ENCODE assay signal across 17 cellular contexts in genomic region chr12:131357920-131358319, GRCh38.
A peak's percentile ranks its signal among the peaks of the same experiment; 100 is the strongest.
DNase-seq lines count a peak whose midpoint lies in the region; ATAC-seq, FAIRE-seq and TF ChIP-seq lines count a peak whose summit lies in the region.
"Had no signal": no experiment of that assay in that cellular context is flagged by ENCODE, and none has a peak within 500 bp of the region (broad histone marks: within the 10 kb centered on the region; RNA-seq: fewer than 3 reads in every experiment).

No MANE protein-coding gene starts in this region.

- no peaks in the 10 kb centered on the region for H3F3A ChIP-seq in neural progenitor cell (ENCODE audit: low read depth)

- CTCF ChIA-PET in K562 (lab: Yijun Ruan, JAX; ENCODE audit: low intra/inter-chr PET ratio): no interaction called here

- peak; percentile 63; the same call in 1 of the 2 replicates for TF ChIP-seq EP300 in K562 (IDR thresholded peaks at IDR 0.05; ENCODE audit: low read length)

- peak overlapping the region; percentile 17; the same call in 1 of the 2 replicates for H3K4me2 ChIP-seq in K562 (ENCODE audit: insufficient read depth, low read length)
- no peak overlapping the region for H3K4me2 ChIP-seq in neural progenitor cell

- FAIRE-seq in K562 (lab: Jason Lieb, UNC): peak; percentile 70

- peak; percentile 4 for DNase-seq in activated effector memory CD4-positive, alpha-beta T cell treated with anti-CD3 and anti-CD28 coated beads, Interleukin-2, amount 50 U/mL, for 16 hours
- no peak for DNase-seq in activated effector memory CD4-positive, alpha-beta T cell treated with Interleukin-2 at 50 U/mL for 16 hours
- peak in 1 of 4 experiments; percentile 62 for DNase-seq in K562 (ENCODE audit: extremely low read depth in 1 of 4, low spot score in 3 of 4)
- no peak for DNase-seq in neural progenitor cell (ENCODE audit: low spot score)
- DNase-seq in GOT3 (lab: John Stamatoyannopoulos, UW): no peak
- no peak for DNase-seq in COLO668 (lab: John Stamatoyannopoulos, UW; ENCODE audit: unreplicated experiment)
- DNase-seq: Caco-2; CD8-positive, alpha-beta T cell; DMS53; GF-D8; GM23248; H7 had no signal

- H3K4me3 Mint-ChIP-seq in neural progenitor cell: no peak overlapping the region
- H3K4me3 Mint-ChIP-seq: CD14-positive monocyte; CD8-positive, alpha-beta T cell; IgD-negative memory B cell had no signal

- TF ChIP-seq RAD21 in K562 (CRISPR knock-in tag; conservative IDR thresholded peaks at IDR 0.05 in 1 of 2, IDR thresholded peaks at IDR 0.05 in 1 of 2): 0 out of 4 replicates have a peak, but pooled peaks of 1 of the 2 experiments have one; percentile 8

- H3K27ac ChIP-seq in K562 (ENCODE audit: extremely low read depth, low read depth, low read length) (peak overlapping the region; percentile 8; the same call in 1 of the 3 replicates), neural progenitor cell (no peak overlapping the region)
- H3K27ac ChIP-seq: 22Rv1, GM23248 had no signal

- H3K4me1 ChIP-seq in K562 (replicated peaks in 1 of 2; ENCODE audit: control insufficient read depth in 2 of 2, insufficient read depth in 2 of 2, low read length in 2 of 2) (peaks cover 20 to 34% of the 10 kb centered on the region in 2 experiments), neural progenitor cell (no peaks in the 10 kb centered on the region)
- H3K4me1 ChIP-seq: Caco-2 had no signal

- peak overlapping the region; percentile 77 for H2AFZ ChIP-seq in K562 (ENCODE audit: low read depth, low read length)
- H2AFZ ChIP-seq in neural progenitor cell (replicated peaks): no peak overlapping the region
- H2AFZ ChIP-seq: GM23248 had no signal

- no peaks in the 10 kb centered on the region for H4K20me1 ChIP-seq in K562 (replicated peaks; ENCODE audit: control insufficient read depth, insufficient read depth, low read length)
- no peaks in the 10 kb centered on the region for H4K20me1 ChIP-seq in neural progenitor cell (ENCODE audit: low read depth)

- peaks cover under 1% of the 10 kb centered on the region for H3K9me3 Mint-ChIP-seq in neural progenitor cell
- H3K9me3 Mint-ChIP-seq: CD8-positive, alpha-beta T cell had no signal

- peak overlapping the region; percentile 38 for H3K27ac Mint-ChIP-seq in neural progenitor cell
- H3K27ac Mint-ChIP-seq: CD14-positive monocyte; CD8-positive, alpha-beta T cell; IgD-negative memory B cell had no signal

- no peaks in the 10 kb centered on the region for H3K79me2 ChIP-seq in K562 (ENCODE audit: control insufficient read depth, insufficient read depth, low read length)
- no peaks in the 10 kb centered on the region for H3K79me2 ChIP-seq in neural progenitor cell (ENCODE audit: low read depth)

- TF ChIP-seq CTCF in K562 (IDR thresholded peaks at IDR 0.05 in 2 of 3, conservative IDR thresholded peaks at IDR 0.05 in 1 of 3; ENCODE audit: insufficient read depth in 2 of 3, low read depth in 1 of 3, low read length in 3 of 3) (peak in 1 of 3 experiments; percentile 35; a peak in 2 of 6 replicates), neural progenitor cell (IDR thresholded peaks at IDR 0.05) (no peak)

- peaks cover 50% of the 10 kb centered on the region for H3K4me1 Mint-ChIP-seq in neural progenitor cell
- H3K4me1 Mint-ChIP-seq: CD14-positive monocyte had no signal

- POLR2A ChIA-PET in K562 (lab: Yijun Ruan, JAX): no interaction called here

- H3K27me3 ChIP-seq in K562 (ENCODE audit: control insufficient read depth in 2 of 2, insufficient read depth in 2 of 2, low read length in 2 of 2) (no peaks in the 10 kb centered on the region), neural progenitor cell (no peaks in the 10 kb centered on the region)

- H3K36me3 ChIP-seq in K562 (ENCODE audit: control insufficient read depth, insufficient read depth, low read length): no peaks in the 10 kb centered on the region
- H3K36me3 ChIP-seq in neural progenitor cell: no peaks in the 10 kb centered on the region

- H3K36me3 Mint-ChIP-seq in neural progenitor cell: no peaks in the 10 kb centered on the region
- H3K36me3 Mint-ChIP-seq: CD14-positive monocyte; CD8-positive, alpha-beta T cell had no signal

- no TSS peak for BruUV-seq in K562 (replicated peaks; lab: Mats Ljungman, UMichigan)

- H3K9ac ChIP-seq in K562 (ENCODE audit: insufficient read depth in 1 of 2, low read depth in 2 of 2, low read length in 2 of 2): no peak overlapping the region
- H3K9ac ChIP-seq in neural progenitor cell: no peak overlapping the region
- H3K9ac ChIP-seq: GM23248 had no signal

- no peaks in the 10 kb centered on the region for H3K9me1 ChIP-seq in K562 (ENCODE audit: control insufficient read depth, insufficient read depth, low read length)

- peaks cover 13% of the 10 kb centered on the region for H3K27me3 Mint-ChIP-seq in neural progenitor cell (ENCODE audit: insufficient read depth, low read depth)

- in situ Hi-C loops in K562 (cut with MboI): no loop called here

- H3K9me3 ChIP-seq in K562 (replicated peaks; ENCODE audit: control insufficient read depth, insufficient read depth, low read depth, low read length): no peaks in the 10 kb centered on the region; the same call in 1 of the 2 replicates
- H3K9me3 ChIP-seq in neural progenitor cell (ENCODE audit: low read depth): no peaks in the 10 kb centered on the region
- H3K9me3 ChIP-seq: Caco-2 had no signal

- H3K4me3 ChIP-seq in K562: no peak overlapping the region
- no peak overlapping the region for H3K4me3 ChIP-seq in neural progenitor cell
- H3K4me3 ChIP-seq: GM23248 had no signal

- no peak for TF ChIP-seq POLR2A in K562 (conservative IDR thresholded peaks at IDR 0.05)

- intact Hi-C loops in K562 (cut with micrococcal nuclease): loop anchor here (10.0 kb wide), 2 partner anchors 123 to 523 kb away; partner anchors contain the start of gene STX2

- ATAC-seq in K562: peak; percentile 85
- ATAC-seq in GM19463 (IDR thresholded peaks at IDR 0.05; ENCODE audit: unreplicated experiment): no peak
- no peak for ATAC-seq in GM18520 (IDR thresholded peaks at IDR 0.05; ENCODE audit: unreplicated experiment)
- ATAC-seq: CD8-positive, alpha-beta T cell had no signal

- WGBS in K562 (ENCODE audit: insufficient coverage, low coverage, missing lambda C conversion rate): 0% methylated on average over 3 of the region's 3 CpGs

TF ChIP-seq in K562, 482 proteins besides CTCF, POLR2A, EP300 and RAD21 (continues in another document):
- TF ChIP-seq TCF3 (CRISPR knock-in tag; IDR thresholded peaks at IDR 0.05) (peak; percentile 44; the same call in 1 of the 2 replicates), TAF1 (IDR thresholded peaks at IDR 0.05; ENCODE audit: control insufficient read depth, extremely low read depth, insufficient read depth, low read length, severe bottlenecking) (no peak), ZNF384 (IDR thresholded peaks at IDR 0.05; ENCODE audit: low read depth, low read length) (no peak), ZNF444 (CRISPR knock-in tag; IDR thresholded peaks at IDR 0.05) (no peak), ZBTB49 (CRISPR knock-in tag; IDR thresholded peaks at IDR 0.05; ENCODE audit: borderline replicate concordance) (no peak), SRSF1 (IDR thresholded peaks at IDR 0.05; ENCODE audit: low read depth, low read length) (no peak), ZNF639 (CRISPR knock-in tag; conservative IDR thresholded peaks at IDR 0.05 in 1 of 2, IDR thresholded peaks at IDR 0.05 in 1 of 2) (no peak), NONO (IDR thresholded peaks at IDR 0.05; ENCODE audit: low read depth in 2 of 2, low read length in 1 of 2) (no peak)
- TF ChIP-seq, protein P1, sequence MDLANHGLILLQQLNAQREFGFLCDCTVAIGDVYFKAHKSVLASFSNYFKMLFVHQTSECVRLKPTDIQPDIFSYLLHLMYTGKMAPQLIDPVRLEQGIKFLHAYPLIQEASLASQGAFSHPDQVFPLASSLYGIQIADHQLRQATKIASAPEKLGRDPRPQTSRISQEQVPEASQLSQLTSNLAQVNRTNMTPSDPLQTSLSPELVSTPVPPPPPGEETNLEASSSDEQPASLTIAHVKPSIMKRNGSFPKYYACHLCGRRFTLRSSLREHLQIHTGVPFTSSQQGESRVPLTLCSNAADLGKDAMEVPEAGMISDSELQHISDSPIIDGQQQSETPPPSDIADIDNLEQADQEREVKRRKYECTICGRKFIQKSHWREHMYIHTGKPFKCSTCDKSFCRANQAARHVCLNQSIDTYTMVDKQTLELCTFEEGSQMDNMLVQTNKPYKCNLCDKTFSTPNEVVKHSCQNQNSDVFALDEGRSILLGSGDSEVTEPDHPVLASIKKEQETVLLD (IDR thresholded peaks at IDR 0.05): no peak
